ENCODE assay signal across 10 cellular contexts in genomic region chr4:67871867-67872266, GRCh38. TPM values are rescaled to one million over a fixed set of nuclear protein-coding genes. Genes with fewer than 3 reads are reported as not detected.
DNase-seq lines count a peak whose midpoint lies in the region; ATAC-seq, FAIRE-seq and TF ChIP-seq lines count a peak whose summit lies in the region.
"Had no signal": no experiment of that assay in that cellular context is flagged by ENCODE, and none has a peak within 500 bp of the region (broad histone marks: within the 10 kb centered on the region; RNA-seq: fewer than 3 reads in every experiment).

No MANE protein-coding gene starts in this region.

- TF ChIP-seq CTCF in A549 (IDR thresholded peaks at IDR 0.05): peak; percentile 28
- no peak for TF ChIP-seq CTCF in GM13976 (IDR thresholded peaks at IDR 0.05; ENCODE audit: borderline replicate concordance, control extremely low read depth, extremely low read depth, insufficient read depth, missing control alignments)
- peak; percentile 37 for TF ChIP-seq CTCF in brain microvascular endothelial cell (IDR thresholded peaks at IDR 0.05; ENCODE audit: low read depth, low read length, missing control alignments)

- TF ChIP-seq RAD21 in A549 (conservative IDR thresholded peaks at IDR 0.05 in 1 of 2, IDR thresholded peaks at IDR 0.05 in 1 of 2): peak; percentile 18 to 32; a peak in 1 of 5 replicates

- H3K36me3 Mint-ChIP-seq in natural killer cell treated with Interleukin-12 subunit alpha and Interleukin-12 subunit beta and Interleukin-15 and Interleukin-18, amount 100 ng/mL, for 72 hours: no peaks in the 10 kb centered on the region
- no peaks in the 10 kb centered on the region for H3K36me3 Mint-ChIP-seq in activated T-helper 2 cell treated with anti-CD3 and anti-CD28 coated beads, Interferon-gamma antibody, Interleukin-2, Interleukin-4, amounts not matched to agents 10 μg/mL and 5 μg/mL and 100 μg/mL, durations not matched to agents 14 hours and 24 hours and 36 hours (ENCODE audit: low read depth)
- H3K36me3 Mint-ChIP-seq in activated T-cell treated with anti-CD3 and anti-CD28 coated beads, Interleukin-2, amount 50 U/mL, for 24 hours (ENCODE audit: low read depth): no peaks in the 10 kb centered on the region

- DNase-seq in A549 (ENCODE audit: low read depth in 1 of 2, low spot score in 1 of 2) (peak; percentile 3 to 25), GM13976 (ENCODE audit: low spot score) (peak; percentile 32), NCI-H146 (lab: John Stamatoyannopoulos, UW) (peak; percentile 42), brain microvascular endothelial cell (peak; percentile 39)
- DNase-seq in natural killer cell treated with Interleukin-12 subunit alpha and Interleukin-12 subunit beta and Interleukin-15 and Interleukin-18, amount 100 ng/mL, for 72 hours (ENCODE audit: low spot score): no peak
- DNase-seq in activated T-helper 2 cell treated with anti-CD3 and anti-CD28 coated beads, Interferon-gamma antibody, Interleukin-2, Interleukin-4, amounts not matched to agents 10 μg/mL and 5 μg/mL and 100 μg/mL, durations not matched to agents 14 hours and 24 hours and 36 hours (ENCODE audit: low spot score): no peak
- no peak for DNase-seq in activated T-cell treated with anti-CD3 and anti-CD28 coated beads, Interleukin-2, amount 50 U/mL, for 24 hours

- intact Hi-C loops in activated T-helper 2 cell treated with anti-CD3 and anti-CD28 coated beads, Interferon-gamma antibody, Interleukin-2, Interleukin-4, amounts not matched to agents 10 μg/mL and 5 μg/mL and 100 μg/mL, durations not matched to agents 14 hours and 24 hours and 36 hours (cut with micrococcal nuclease): loop anchor here (5.0 kb wide), 1 partner anchor 305 kb away; no protein-coding TSS in a partner anchor

- ATAC-seq in A549 (peak; percentile 80 to 82; a peak in 5 of 6 replicates), HG02798 (IDR thresholded peaks at IDR 0.05; ENCODE audit: poor library complexity, unreplicated experiment) (peak; percentile 75)
- peak; percentile 50 to 66 for ATAC-seq in natural killer cell treated with Interleukin-12 subunit alpha and Interleukin-12 subunit beta and Interleukin-15 and Interleukin-18, amount 100 ng/mL, for 72 hours

- TF ChIP-seq EP300 in A549 (IDR thresholded peaks at IDR 0.05): no peak

- in situ Hi-C loops in GM13976 (cut with MboI; ENCODE audit: low sequenced_read_pairs, unreplicated experiment) (no loop called here), brain microvascular endothelial cell (cut with HindIII; ENCODE audit: low pct_ligation_motif_present, low sequenced_read_pairs) (no loop called here)

- H3K4me3 Mint-ChIP-seq in natural killer cell treated with Interleukin-12 subunit alpha and Interleukin-12 subunit beta and Interleukin-15 and Interleukin-18, amount 100 ng/mL, for 72 hours: no peak overlapping the region
- no peak overlapping the region for H3K4me3 Mint-ChIP-seq in activated T-helper 2 cell treated with anti-CD3 and anti-CD28 coated beads, Interferon-gamma antibody, Interleukin-2, Interleukin-4, amounts not matched to agents 10 μg/mL and 5 μg/mL and 100 μg/mL, durations not matched to agents 14 hours and 24 hours and 36 hours (ENCODE audit: low read depth)
- H3K4me3 Mint-ChIP-seq in activated T-cell treated with anti-CD3 and anti-CD28 coated beads, Interleukin-2, amount 50 U/mL, for 24 hours: no peak overlapping the region

- peaks cover 0 to 3% of the 10 kb centered on the region in 2 donors for H3K27me3 Mint-ChIP-seq in natural killer cell treated with Interleukin-12 subunit alpha and Interleukin-12 subunit beta and Interleukin-15 and Interleukin-18, amount 100 ng/mL, for 72 hours
- H3K27me3 Mint-ChIP-seq in activated T-helper 2 cell treated with anti-CD3 and anti-CD28 coated beads, Interferon-gamma antibody, Interleukin-2, Interleukin-4, amounts not matched to agents 10 μg/mL and 5 μg/mL and 100 μg/mL, durations not matched to agents 14 hours and 24 hours and 36 hours (ENCODE audit: low read depth): peaks cover 2% of the 10 kb centered on the region
- no peaks in the 10 kb centered on the region for H3K27me3 Mint-ChIP-seq in activated T-cell treated with anti-CD3 and anti-CD28 coated beads, Interleukin-2, amount 50 U/mL, for 24 hours

- no peaks in the 10 kb centered on the region for H3K4me1 ChIP-seq in A549
- H3K4me1 ChIP-seq: HAP-1 had no signal

- no peak overlapping the region for H3K27ac Mint-ChIP-seq in natural killer cell treated with Interleukin-12 subunit alpha and Interleukin-12 subunit beta and Interleukin-15 and Interleukin-18, amount 100 ng/mL, for 72 hours
- H3K27ac Mint-ChIP-seq in activated T-helper 2 cell treated with anti-CD3 and anti-CD28 coated beads, Interferon-gamma antibody, Interleukin-2, Interleukin-4, amounts not matched to agents 10 μg/mL and 5 μg/mL and 100 μg/mL, durations not matched to agents 14 hours and 24 hours and 36 hours: no peak overlapping the region
- no peak overlapping the region for H3K27ac Mint-ChIP-seq in activated T-cell treated with anti-CD3 and anti-CD28 coated beads, Interleukin-2, amount 50 U/mL, for 24 hours

- H3K4me3 ChIP-seq in A549 (no peak overlapping the region), brain microvascular endothelial cell (ENCODE audit: low read depth, low read length) (no peak overlapping the region)
- H3K4me3 ChIP-seq: HAP-1 had no signal

- H3K9me3 ChIP-seq in A549: no peaks in the 10 kb centered on the region
- H3K9me3 ChIP-seq: HAP-1 had no signal

- H3K36me3 ChIP-seq in brain microvascular endothelial cell (replicated peaks): no peaks in the 10 kb centered on the region
- H3K36me3 ChIP-seq: HAP-1 had no signal

- no peak for FAIRE-seq in A549 (lab: Jason Lieb, UNC)

- H3K27ac ChIP-seq in A549 (no peak overlapping the region), brain microvascular endothelial cell (no peak overlapping the region)

- no peak overlapping the region for H3K4me2 ChIP-seq in A549

- no peaks in the 10 kb centered on the region for H3K4me1 Mint-ChIP-seq in natural killer cell treated with Interleukin-12 subunit alpha and Interleukin-12 subunit beta and Interleukin-15 and Interleukin-18, amount 100 ng/mL, for 72 hours (ENCODE audit: low read depth in 2 of 2)
- no peaks in the 10 kb centered on the region for H3K4me1 Mint-ChIP-seq in activated T-helper 2 cell treated with anti-CD3 and anti-CD28 coated beads, Interferon-gamma antibody, Interleukin-2, Interleukin-4, amounts not matched to agents 10 μg/mL and 5 μg/mL and 100 μg/mL, durations not matched to agents 14 hours and 24 hours and 36 hours (ENCODE audit: low read depth)
- no peaks in the 10 kb centered on the region for H3K4me1 Mint-ChIP-seq in activated T-cell treated with anti-CD3 and anti-CD28 coated beads, Interleukin-2, amount 50 U/mL, for 24 hours (ENCODE audit: low read depth)

- POLR2A ChIA-PET in A549 (lab: Yijun Ruan, JAX): no interaction called here

- H3K9me3 Mint-ChIP-seq in natural killer cell treated with Interleukin-12 subunit alpha and Interleukin-12 subunit beta and Interleukin-15 and Interleukin-18, amount 100 ng/mL, for 72 hours: no peaks in the 10 kb centered on the region
- H3K9me3 Mint-ChIP-seq in activated T-helper 2 cell treated with anti-CD3 and anti-CD28 coated beads, Interferon-gamma antibody, Interleukin-2, Interleukin-4, amounts not matched to agents 10 μg/mL and 5 μg/mL and 100 μg/mL, durations not matched to agents 14 hours and 24 hours and 36 hours: no peaks in the 10 kb centered on the region
- H3K9me3 Mint-ChIP-seq in activated T-cell treated with anti-CD3 and anti-CD28 coated beads, Interleukin-2, amount 50 U/mL, for 24 hours: no peaks in the 10 kb centered on the region

- CTCF ChIA-PET in A549 (lab: Yijun Ruan, JAX): no interaction called here

- H3K27me3 ChIP-seq in brain microvascular endothelial cell (replicated peaks): no peaks in the 10 kb centered on the region

- no peak for TF ChIP-seq POLR2A in A549 (IDR thresholded peaks at IDR 0.05; ENCODE audit: low read length)

TF ChIP-seq in A549, 52 proteins besides CTCF, POLR2A, EP300 and RAD21:
- no peak for TF ChIP-seq MAFK (IDR thresholded peaks at IDR 0.05; ENCODE audit: partially characterized antibody)
- TF ChIP-seq CEBPB (IDR thresholded peaks at IDR 0.05): no peak
- no peak for TF ChIP-seq FOXS1 (CRISPR knock-in tag; IDR thresholded peaks at IDR 0.05)
- TF ChIP-seq RCOR1 (IDR thresholded peaks at IDR 0.05; ENCODE audit: low read depth, low read length): no peak
- TF ChIP-seq CBX8 (IDR thresholded peaks at IDR 0.05): no peak

RNA-seq across cellular contexts. Expression of gene TMPRSS11D, which starts 11.9 kb away (rescaled TPM):
- polyA plus RNA-seq in A549 (2011; rRNA removed): not detected in 2 replicates
- polyA plus RNA-seq in A549 (2012; cell fraction: cytosol; rRNA removed): not detected in 2 replicates
- not detected in 2 replicates for polyA plus RNA-seq in A549 (2012; cell fraction: nucleus; rRNA removed)
- polyA plus RNA-seq in A549 (2017; fragmentation: RNase III; extraction: RNeasy Plus Mini Kit Qiagen cat#74134 plus additional on column Dnase treatment): not detected in 3 replicates
- polyA minus RNA-seq in A549 (2011; rRNA and poly(A)+ RNA removed): not detected in 2 replicates
- not detected for total RNA-seq in natural killer cell treated with Interleukin-12 subunit alpha and Interleukin-12 subunit beta and Interleukin-15 and Interleukin-18, amount 100 ng/mL, for 72 hours
- not detected in 2 replicates for total RNA-seq in activated T-helper 2 cell treated with anti-CD3 and anti-CD28 coated beads, Interferon-gamma antibody, Interleukin-2, Interleukin-4, amounts not matched to agents 10 μg/mL and 5 μg/mL and 100 μg/mL, durations not matched to agents 14 hours and 24 hours and 36 hours
- total RNA-seq: urinary bladder had no signal
- polyA plus RNA-seq: urinary bladder had no signal

Comparison
In these comparisons a context has a peak if more than half of its experiments do, and no peak if none do; other contexts are left out.
1. DNase-seq: peak in A549 (2 of 2), GM13976 (single experiment), NCI-H146 (single experiment) and brain microvascular endothelial cell (single experiment); none in natural killer cell treated with Interleukin-12 subunit alpha and Interleukin-12 subunit beta and Interleukin-15 and Interleukin-18, amount 100 ng/mL, for 72 hours (single experiment), activated T-helper 2 cell treated with anti-CD3 and anti-CD28 coated beads, Interferon-gamma antibody, Interleukin-2, Interleukin-4, amounts not matched to agents 10 μg/mL and 5 μg/mL and 100 μg/mL, durations not matched to agents 14 hours and 24 hours and 36 hours (single experiment) and activated T-cell treated with anti-CD3 and anti-CD28 coated beads, Interleukin-2, amount 50 U/mL, for 24 hours (single experiment).
2. Peak in every context shown above with its lines, with median percentiles within 50 percentile points of each other: ATAC-seq.